In genomic region chr7:155490697-155491628, GRCh38 we compare ENCODE assay signal across 8 cellular contexts. TPM values are rescaled to one million over a fixed set of nuclear protein-coding genes. Genes with fewer than 3 reads are reported as not detected.
DNase-seq lines count a peak whose midpoint lies in the region; ATAC-seq lines count a peak whose summit lies in the region.

No MANE protein-coding gene starts in this region.

- ATAC-seq in HG02885 (IDR thresholded peaks at IDR 0.05; ENCODE audit: poor library complexity, unreplicated experiment) (peak; percentile 93), Right ventricle myocardium superior (ENCODE audit: poor library complexity) (peak; percentile 90)

- DNase-seq in activated naive CD4-positive, alpha-beta T cell treated with Interleukin-2 at 50 U/mL for 16 hours, result peak; percentile 35
- DNase-seq in activated naive CD4-positive, alpha-beta T cell treated with anti-CD3 and anti-CD28 coated beads, Interleukin-2, amount 50 U/mL, for 16 hours, result no peak
- DNase-seq in UCSD-AML1 (lab: John Stamatoyannopoulos, UW; ENCODE audit: unreplicated experiment) (peak; percentile 53), Right ventricle myocardium superior (peak; percentile 82), posterior vena cava (ENCODE audit: low spot score) (peak; percentile 90), NCI-H1105 (lab: John Stamatoyannopoulos, UW) (no peak), SK-N-DZ (ENCODE audit: low spot score) (no peak)

- intact Hi-C loops in Right ventricle myocardium superior (cut with DNase I) (no loop called here), posterior vena cava (cut with DNase I) (no loop called here)

RNA-seq across cellular contexts. Expression of gene EN2, which starts 33.0 kb away (rescaled TPM):
- 0.11 TPM for total RNA-seq in Right ventricle myocardium superior
- total RNA-seq in posterior vena cava, result under 1 TPM; 0.14 to 0.19 TPM
- not detected in 2 replicates for polyA plus RNA-seq in SK-N-DZ (2014; cell fraction: cytosol; rRNA removed)
- polyA plus RNA-seq in SK-N-DZ (2014; cell fraction: nucleus; rRNA removed), result not detected in 2 replicates

RNA-seq across cellular contexts. Expression of gene CNPY1, which starts 55.4 kb away (rescaled TPM):
- not detected for total RNA-seq in Right ventricle myocardium superior
- total RNA-seq in posterior vena cava, result not detected
- polyA plus RNA-seq in SK-N-DZ (2014; cell fraction: cytosol; rRNA removed), result not detected in 2 replicates
- not detected in 2 replicates for polyA plus RNA-seq in SK-N-DZ (2014; cell fraction: nucleus; rRNA removed)

Comparison
In these comparisons a context has a peak if more than half of its experiments do, and no peak if none do; other contexts are left out.
1. DNase-seq: peak in activated naive CD4-positive, alpha-beta T cell treated with Interleukin-2 at 50 U/mL for 16 hours (single experiment), UCSD-AML1 (single experiment), Right ventricle myocardium superior (single experiment) and posterior vena cava (single experiment); none in activated naive CD4-positive, alpha-beta T cell treated with anti-CD3 and anti-CD28 coated beads, Interleukin-2, amount 50 U/mL, for 16 hours (single experiment), NCI-H1105 (single experiment) and SK-N-DZ (single experiment).